ENCODE assay signal across 11 cellular contexts in the genomic region with DNA sequence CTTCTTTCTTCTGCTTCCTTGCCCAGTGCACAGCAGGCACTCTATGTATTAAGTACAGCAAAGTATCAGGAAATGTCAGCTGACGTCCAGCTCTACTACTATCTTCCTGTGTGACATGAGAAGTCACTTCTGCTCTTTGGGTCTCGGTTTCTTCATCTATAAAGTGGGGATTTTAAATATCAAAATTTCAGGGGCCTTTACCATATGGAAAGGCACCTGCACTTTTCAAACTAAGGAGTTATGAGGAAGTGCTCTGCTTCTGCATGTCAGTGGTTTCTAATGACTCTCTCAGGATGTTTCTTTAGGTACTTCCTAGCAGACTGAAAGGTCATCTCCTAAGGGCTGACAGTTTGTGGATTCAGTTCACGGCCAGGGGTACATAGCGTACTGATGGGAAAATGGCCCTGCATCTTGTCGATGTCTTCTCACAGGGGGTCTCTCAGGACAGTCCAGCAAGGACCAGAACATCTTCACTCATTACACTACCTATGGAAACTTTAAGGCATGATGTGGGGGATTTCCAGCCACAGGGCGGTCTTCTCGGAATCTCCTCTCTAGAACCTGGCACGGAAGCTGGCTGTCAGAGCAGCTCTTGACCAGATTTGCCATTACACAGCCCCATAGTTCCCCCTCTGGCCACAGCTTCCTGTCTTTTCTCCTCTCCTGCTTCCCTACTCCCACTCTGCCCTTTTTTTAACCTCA. TPM values are rescaled to one million over a fixed set of nuclear protein-coding genes. Genes with fewer than 3 reads are reported as not detected.
DNase-seq lines count a peak whose midpoint lies in the region; ATAC-seq, FAIRE-seq and TF ChIP-seq lines count a peak whose summit lies in the region.
"Had no signal": no experiment of that assay in that cellular context is flagged by ENCODE, and none has a peak within 500 bp of the region (broad histone marks: within the 10 kb centered on the region; RNA-seq: fewer than 3 reads in every experiment).

No MANE protein-coding gene starts in this region.

- H3K9me2 ChIP-seq in PC-9 (ENCODE audit: insufficient read depth), result no peaks in the 10 kb centered on the region

- H3K36me3 Mint-ChIP-seq in activated CD8-positive, alpha-beta T cell treated with anti-CD3 and anti-CD28 coated beads, Interleukin-2, amount 10 ng/mL, durations not matched to agents 7 days and 5 days (ENCODE audit: low read depth), result peaks cover 28% of the 10 kb centered on the region

- H3K4me3 Mint-ChIP-seq in activated CD8-positive, alpha-beta T cell treated with anti-CD3 and anti-CD28 coated beads, Interleukin-2, amount 10 ng/mL, durations not matched to agents 7 days and 5 days, result no peak overlapping the region

- H3K9me3 ChIP-seq in PC-9 (ENCODE audit: insufficient read depth, low read depth), result no peaks in the 10 kb centered on the region

- intact Hi-C loops in PC-9 (cut with micrococcal nuclease; ENCODE audit: unreplicated experiment), result no loop called here

- ATAC-seq in GM19035 (IDR thresholded peaks at IDR 0.05; ENCODE audit: unreplicated experiment), result peak; percentile 75
- peak; percentile 35 for ATAC-seq in HG03025 (IDR thresholded peaks at IDR 0.05; ENCODE audit: low FRiP score, unreplicated experiment)
- peak; percentile 23 for ATAC-seq in activated CD8-positive, alpha-beta T cell treated with anti-CD3 and anti-CD28 coated beads, Interleukin-2, amount 10 ng/mL, durations not matched to agents 7 days and 5 days
- no peak for ATAC-seq in HG03280 (IDR thresholded peaks at IDR 0.05; ENCODE audit: unreplicated experiment)

- POLR2A ChIA-PET in activated CD8-positive, alpha-beta T cell treated with anti-CD3 and anti-CD28 coated beads, Interleukin-2, amount 10 ng/mL, durations not matched to agents 7 days and 5 days (lab: Charles Lee), result no interaction called here
- POLR2A ChIA-PET in PC-9 (lab: Charles Lee; ENCODE audit: unreplicated experiment), result no interaction called here

- H3K27me3 ChIP-seq in PC-9 (ENCODE audit: insufficient read depth, low read depth), result no peaks in the 10 kb centered on the region

- no peaks in the 10 kb centered on the region for H3K36me3 ChIP-seq in PC-9 (ENCODE audit: low read depth)

- DNase-seq in CD1c-positive myeloid dendritic cell (ENCODE audit: extremely low spot score) (peak; percentile 82), DMS153 (lab: John Stamatoyannopoulos, UW) (no peak), urothelium cell line (ENCODE audit: low spot score) (no peak), PC-9 (no peak)
- DNase-seq in activated CD8-positive, alpha-beta T cell treated with anti-CD3 and anti-CD28 coated beads, Interleukin-2, amount 10 ng/mL, durations not matched to agents 7 days and 5 days, result no peak
- DNase-seq: Calu3, NCI-H1436 had no signal

- no peaks in the 10 kb centered on the region for H3K4me1 ChIP-seq in PC-9 (replicated peaks; ENCODE audit: insufficient read depth)

- no peak overlapping the region for H3K4me2 ChIP-seq in PC-9

- H3K27ac Mint-ChIP-seq in activated CD8-positive, alpha-beta T cell treated with anti-CD3 and anti-CD28 coated beads, Interleukin-2, amount 10 ng/mL, durations not matched to agents 7 days and 5 days, result peak overlapping the region; percentile 23

- no peaks in the 10 kb centered on the region for H3K27me3 Mint-ChIP-seq in activated CD8-positive, alpha-beta T cell treated with anti-CD3 and anti-CD28 coated beads, Interleukin-2, amount 10 ng/mL, durations not matched to agents 7 days and 5 days (ENCODE audit: low read depth)

- peaks cover 19% of the 10 kb centered on the region for H3K4me1 Mint-ChIP-seq in activated CD8-positive, alpha-beta T cell treated with anti-CD3 and anti-CD28 coated beads, Interleukin-2, amount 10 ng/mL, durations not matched to agents 7 days and 5 days (ENCODE audit: low read depth)

- no peak for TF ChIP-seq CTCF in PC-9 (conservative IDR thresholded peaks at IDR 0.05)

- H3K4me3 ChIP-seq in PC-9, result no peak overlapping the region

- CTCF ChIA-PET in activated CD8-positive, alpha-beta T cell treated with anti-CD3 and anti-CD28 coated beads, Interleukin-2, amount 10 ng/mL, durations not matched to agents 7 days and 5 days (lab: Charles Lee), result interaction anchor here (0.9 to 1.2 kb wide), 3 partner anchors 30 to 934 kb away, joined by 3 to 4 read pairs (median 3); partner anchors contain the start of gene MTF1
- CTCF ChIA-PET in PC-9 (lab: Charles Lee), result no interaction called here

- no peak overlapping the region for H3K27ac ChIP-seq in PC-9

- 0 out of 2 replicates have a peak, but pooled peaks cover 6% of the 10 kb centered on the region for H3F3A ChIP-seq in PC-9 (ENCODE audit: insufficient read depth, low read depth)

- H2AFZ ChIP-seq in PC-9, result no peak overlapping the region

- BruUV-seq in PC-9 (replicated peaks; lab: Mats Ljungman, UMichigan), result no TSS peak

- no peak for FAIRE-seq in urothelium cell line (lab: Jason Lieb, UNC)
- FAIRE-seq: H1 had no signal

- no peaks in the 10 kb centered on the region for H4K20me1 ChIP-seq in PC-9 (ENCODE audit: insufficient read depth)

- no peaks in the 10 kb centered on the region for H3K79me2 ChIP-seq in PC-9 (ENCODE audit: low read depth)

- peaks cover 5% of the 10 kb centered on the region for H3K9me3 Mint-ChIP-seq in activated CD8-positive, alpha-beta T cell treated with anti-CD3 and anti-CD28 coated beads, Interleukin-2, amount 10 ng/mL, durations not matched to agents 7 days and 5 days (ENCODE audit: insufficient read depth)

RNA-seq across cellular contexts. Expression of gene MTF1, which starts 42.0 kb away (rescaled TPM):
- 10 to 100 TPM; 22.4 to 27.7 TPM for total RNA-seq in activated CD8-positive, alpha-beta T cell treated with anti-CD3 and anti-CD28 coated beads, Interleukin-2, amount 10 ng/mL, durations not matched to agents 7 days and 5 days
- total RNA-seq in PC-9 (2021), result 22.1 and 22.5 TPM in 2 replicates

RNA-seq across cellular contexts. Expression of gene INPP5B, which starts 45.5 kb away (rescaled TPM):
- total RNA-seq in activated CD8-positive, alpha-beta T cell treated with anti-CD3 and anti-CD28 coated beads, Interleukin-2, amount 10 ng/mL, durations not matched to agents 7 days and 5 days, result 10 to 100 TPM; 40.2 to 41.1 TPM
- 26.7 and 28.1 TPM in 2 replicates for total RNA-seq in PC-9 (2021)
